Comparison of ENCODE assay signal across 12 cellular contexts in genomic region chr1:71593523-71593922, GRCh38.
DNase-seq lines count a peak whose midpoint lies in the region; ATAC-seq and TF ChIP-seq lines count a peak whose summit lies in the region.
"Had no signal": no experiment of that assay in that cellular context is flagged by ENCODE, and none has a peak within 500 bp of the region (broad histone marks: within the 10 kb centered on the region; RNA-seq: fewer than 3 reads in every experiment).

No MANE protein-coding gene starts in this region.

- H3K4me3 ChIP-seq in AG10803 (ENCODE audit: low read length) (no peak overlapping the region), fibroblast of mammary gland (ENCODE audit: control insufficient read depth, low read depth, low read length) (no peak overlapping the region)
- H3K4me3 ChIP-seq: pancreas had no signal

- peak; percentile 54 for ATAC-seq in GM18499 (IDR thresholded peaks at IDR 0.05; ENCODE audit: insufficient read depth, unreplicated experiment)
- no peak for ATAC-seq in GM19035 (IDR thresholded peaks at IDR 0.05; ENCODE audit: unreplicated experiment)
- no peak for ATAC-seq in GM21528 (IDR thresholded peaks at IDR 0.05; ENCODE audit: low FRiP score, unreplicated experiment)

- TF ChIP-seq CTCF in AG10803 (conservative IDR thresholded peaks at IDR 0.05; ENCODE audit: low read length) (peak; percentile 51), fibroblast of mammary gland (conservative IDR thresholded peaks at IDR 0.05; ENCODE audit: control insufficient read depth, insufficient read depth, low read depth, low read length) (peak; percentile 40)

- peak; percentile 18 for DNase-seq in AG10803 (ENCODE audit: low read depth)
- DNase-seq in NCI-H748 (lab: John Stamatoyannopoulos, UW; ENCODE audit: unreplicated experiment): peak; percentile 60
- peak; percentile 21 for DNase-seq in fibroblast of mammary gland (ENCODE audit: low read depth)
- no peak for DNase-seq in NCI-H2196 treated with DMSO at 0.1 percent for 48 hours (lab: John Stamatoyannopoulos, UW; ENCODE audit: unreplicated experiment)
- DNase-seq in stimulated activated CD4-positive, alpha-beta T cell treated with anti-CD3 and anti-CD28 coated beads, Interleukin-15, amount 100 ng/mL, for 24 hours: no peak
- DNase-seq: DMS79; effector CD4-positive, alpha-beta T cell; pancreas; trophoblast cell had no signal

Comparison
In these comparisons a context has a peak if more than half of its experiments do, and no peak if none do; other contexts are left out.
1. DNase-seq: peak in AG10803 (single experiment), NCI-H748 (single experiment) and fibroblast of mammary gland (single experiment); none in NCI-H2196 treated with DMSO at 0.1 percent for 48 hours (single experiment) and stimulated activated CD4-positive, alpha-beta T cell treated with anti-CD3 and anti-CD28 coated beads, Interleukin-15, amount 100 ng/mL, for 24 hours (single experiment).